16 cellular contexts compared by ENCODE assay signal in genomic region chr2:187853413-187853812, GRCh38.
DNase-seq lines count a peak whose midpoint lies in the region; ATAC-seq, FAIRE-seq and TF ChIP-seq lines count a peak whose summit lies in the region.
"Had no signal": no experiment of that assay in that cellular context is flagged by ENCODE, and none has a peak within 500 bp of the region (broad histone marks: within the 10 kb centered on the region; RNA-seq: fewer than 3 reads in every experiment).

No MANE protein-coding gene starts in this region.

- no peak for TF ChIP-seq CTCF in 22Rv1 (IDR thresholded peaks at IDR 0.05)
- no peak for TF ChIP-seq CTCF in PC-3 (conservative IDR thresholded peaks at IDR 0.05; ENCODE audit: low read depth, low read length)
- TF ChIP-seq CTCF in endothelial cell of umbilical vein (IDR thresholded peaks at IDR 0.05; ENCODE audit: extremely low read depth in 1 of 2, insufficient read depth in 1 of 2, low read depth in 1 of 2, low read length in 2 of 2): no peak
- no peak for TF ChIP-seq CTCF in left lung (IDR thresholded peaks at IDR 0.05)

- H3K27me3 ChIP-seq in PC-3 (ENCODE audit: low read length) (no peaks in the 10 kb centered on the region), endothelial cell of umbilical vein (ENCODE audit: control insufficient read depth in 2 of 2, insufficient read depth in 2 of 2, low read length in 2 of 2) (no peaks in the 10 kb centered on the region), left lung (no peaks in the 10 kb centered on the region)
- H3K27me3 ChIP-seq: BLaER1 had no signal

- dilution Hi-C loops in endothelial cell of umbilical vein (cut with MboI; ENCODE audit: extremely low pct_ligation_motif_present, low sequenced_read_pairs): no loop called here

- H3K9me2 ChIP-seq in PC-3 (replicated peaks; ENCODE audit: low read length): no peaks in the 10 kb centered on the region

- peak; percentile 77 for ATAC-seq in PC-3
- ATAC-seq in left lobe of liver: peak; percentile 80
- ATAC-seq in left lung: no peak

- no peaks in the 10 kb centered on the region for H3F3A ChIP-seq in PC-3 (ENCODE audit: low read length, unreplicated experiment)

- TF ChIP-seq POLR2A in endothelial cell of umbilical vein (IDR thresholded peaks at IDR 0.05; ENCODE audit: low read depth, low read length): no peak

- POLR2A ChIA-PET in PC-3 (lab: Charles Lee; ENCODE audit: unreplicated experiment): no interaction called here
- POLR2A ChIA-PET in endothelial cell of umbilical vein (lab: Charles Lee): no interaction called here

- peak overlapping the region; percentile 63 for H3K27ac ChIP-seq in 22Rv1
- H3K27ac ChIP-seq in PC-3 (ENCODE audit: low read length): no peak overlapping the region
- no peak overlapping the region for H3K27ac ChIP-seq in endothelial cell of umbilical vein (ENCODE audit: insufficient read depth, low read depth, low read length)
- no peak overlapping the region for H3K27ac ChIP-seq in left lung
- H3K27ac ChIP-seq: BLaER1 had no signal

- intact Hi-C loops in PC-3 (cut with micrococcal nuclease) (loop anchor here (5.0 kb wide), 1 partner anchor 439 kb away; the partner anchor contains the start of gene GULP1), endothelial cell of umbilical vein (cut with micrococcal nuclease) (no loop called here), left lung (cut with DNase I) (no loop called here)

- H3K79me2 ChIP-seq in PC-3 (ENCODE audit: low read length) (no peaks in the 10 kb centered on the region), endothelial cell of umbilical vein (ENCODE audit: control insufficient read depth, insufficient read depth, low read length) (no peaks in the 10 kb centered on the region)

- no peaks in the 10 kb centered on the region for H3K9me1 ChIP-seq in endothelial cell of umbilical vein (replicated peaks; ENCODE audit: control insufficient read depth, extremely low read depth, insufficient read depth, low read length)

- BruUV-seq in PC-3 (replicated peaks; lab: Mats Ljungman, UMichigan) (no TSS peak), endothelial cell of umbilical vein (replicated peaks; lab: Mats Ljungman, UMichigan) (no TSS peak)

- DNase-seq in PC-3: no peak
- peak; percentile 15 for DNase-seq in endothelial cell of umbilical vein (ENCODE audit: low read depth, low spot score)
- DNase-seq in left lobe of liver (ENCODE audit: low spot score): no peak
- no peak for DNase-seq in NCI-H446 treated with DMSO at 0.1 percent for 48 hours (lab: John Stamatoyannopoulos, UW)
- DNase-seq in AG20443 (ENCODE audit: low spot score): no peak
- DNase-seq in NCI-H1105 (lab: John Stamatoyannopoulos, UW): no peak
- DNase-seq in left lung: no peak
- DNase-seq: CD8-positive, alpha-beta memory T cell; DMS53; GF-D8 had no signal

- no peak overlapping the region for H3K4me3 ChIP-seq in PC-3 (ENCODE audit: low read length)
- H3K4me3 ChIP-seq in endothelial cell of umbilical vein (replicated peaks in 1 of 3; ENCODE audit: insufficient read depth in 1 of 3, low read depth in 1 of 3, low read length in 3 of 3): no peak overlapping the region
- H3K4me3 ChIP-seq in left lung: no peak overlapping the region
- H3K4me3 ChIP-seq: BLaER1, HAP-1 had no signal

- CTCF ChIA-PET in PC-3 (lab: Charles Lee) (no interaction called here), endothelial cell of umbilical vein (lab: Charles Lee) (interaction anchor here (1.1 to 1.6 kb wide), 3 partner anchors 10 to 272 kb away, joined by 3 to 6 read pairs (median 4); no protein-coding TSS in a partner anchor)

- FAIRE-seq in endothelial cell of umbilical vein (lab: Jason Lieb, UNC): no peak
- FAIRE-seq: A204.1, H1, HTR-8/SVneo had no signal

- no peak overlapping the region for H2AFZ ChIP-seq in PC-3 (ENCODE audit: low read length)
- no peak overlapping the region for H2AFZ ChIP-seq in endothelial cell of umbilical vein (ENCODE audit: low read depth, low read length)

- H3K4me2 ChIP-seq in PC-3 (ENCODE audit: low read length) (no peak overlapping the region), endothelial cell of umbilical vein (ENCODE audit: insufficient read depth, low read length) (no peak overlapping the region)
- H3K4me2 ChIP-seq: BLaER1 had no signal

- H3K36me3 ChIP-seq in PC-3 (ENCODE audit: low read depth, low read length) (no peaks in the 10 kb centered on the region), endothelial cell of umbilical vein (ENCODE audit: control insufficient read depth in 2 of 2, extremely low read depth in 1 of 2, insufficient read depth in 2 of 2, low read length in 2 of 2) (no peaks in the 10 kb centered on the region), left lung (no peaks in the 10 kb centered on the region)
- H3K36me3 ChIP-seq: BLaER1, HAP-1 had no signal

- H3K4me1 ChIP-seq in PC-3 (ENCODE audit: insufficient read depth, low read length) (no peaks in the 10 kb centered on the region), endothelial cell of umbilical vein (ENCODE audit: control insufficient read depth, extremely low read depth, insufficient read depth, low read length) (no peaks in the 10 kb centered on the region), left lung (no peaks in the 10 kb centered on the region)
- H3K4me1 ChIP-seq: BLaER1, HAP-1 had no signal

- H3K9me3 ChIP-seq in PC-3 (ENCODE audit: low read length): no peaks in the 10 kb centered on the region
- H3K9me3 ChIP-seq in endothelial cell of umbilical vein (replicated peaks; ENCODE audit: control insufficient read depth, insufficient read depth, low read length): no peaks in the 10 kb centered on the region
- no peaks in the 10 kb centered on the region for H3K9me3 ChIP-seq in left lung
- H3K9me3 ChIP-seq: BLaER1, HAP-1 had no signal

- no peak overlapping the region for H3K9ac ChIP-seq in PC-3 (ENCODE audit: low read length)
- no peak overlapping the region for H3K9ac ChIP-seq in endothelial cell of umbilical vein (replicated peaks; ENCODE audit: extremely low read depth, insufficient read depth, low read length)
- H3K9ac ChIP-seq: BLaER1 had no signal

- no peaks in the 10 kb centered on the region for H4K20me1 ChIP-seq in PC-3 (ENCODE audit: low read length)
- H4K20me1 ChIP-seq in endothelial cell of umbilical vein (replicated peaks; ENCODE audit: control insufficient read depth, extremely low read depth, insufficient read depth, low read length): no peaks in the 10 kb centered on the region
- H4K20me1 ChIP-seq: BLaER1 had no signal

TF ChIP-seq in endothelial cell of umbilical vein, 7 proteins besides CTCF, POLR2A, EP300 and RAD21:
- no peak for TF ChIP-seq EZH2 (IDR thresholded peaks at IDR 0.05; ENCODE audit: borderline replicate concordance, low read depth, low read length, severe bottlenecking)
- TF ChIP-seq GATA2 (IDR thresholded peaks at IDR 0.05; ENCODE audit: insufficient read depth, insufficient read length, low read depth, low read length): no peak
- TF ChIP-seq, protein P1, sequence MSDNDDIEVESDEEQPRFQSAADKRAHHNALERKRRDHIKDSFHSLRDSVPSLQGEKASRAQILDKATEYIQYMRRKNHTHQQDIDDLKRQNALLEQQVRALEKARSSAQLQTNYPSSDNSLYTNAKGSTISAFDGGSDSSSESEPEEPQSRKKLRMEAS (IDR thresholded peaks at IDR 0.05; ENCODE audit: insufficient read depth, insufficient read length): no peak
- no peak for TF ChIP-seq FOS (IDR thresholded peaks at IDR 0.05; ENCODE audit: borderline replicate concordance, insufficient read depth, low read length)
- no peak for TF ChIP-seq POLR2AphosphoS5 (IDR thresholded peaks at IDR 0.05; ENCODE audit: insufficient read depth, low read depth, low read length)
- TF ChIP-seq JUN (IDR thresholded peaks at IDR 0.05; ENCODE audit: borderline replicate concordance, insufficient read depth, insufficient read length, low read depth): no peak
- no peak for TF ChIP-seq MYC (IDR thresholded peaks at IDR 0.05; ENCODE audit: low read depth, low read length)
